In genomic region chr10:121426307-121426706, GRCh38 we compare ENCODE assay signal across 19 cellular contexts.
DNase-seq lines count a peak whose midpoint lies in the region; ATAC-seq and TF ChIP-seq lines count a peak whose summit lies in the region.
"Had no signal": no experiment of that assay in that cellular context is flagged by ENCODE, and none has a peak within 500 bp of the region (broad histone marks: within the 10 kb centered on the region; RNA-seq: fewer than 3 reads in every experiment).

No MANE protein-coding gene starts in this region.

- ATAC-seq in HG03469 (IDR thresholded peaks at IDR 0.05; ENCODE audit: unreplicated experiment): no peak
- ATAC-seq in HG03039 (IDR thresholded peaks at IDR 0.05; ENCODE audit: unreplicated experiment): no peak
- no peak for ATAC-seq in GM21367 (IDR thresholded peaks at IDR 0.05; ENCODE audit: unreplicated experiment)
- ATAC-seq: activated T-cell treated with anti-CD3 and anti-CD28 coated beads, Interleukin-2, amount 50 U/mL, for 4 hours; esophagus mucosa had no signal

- TF ChIP-seq CTCF in HEK293 (tag by site-specific recombination; IDR thresholded peaks at IDR 0.05): no peak

- no peaks in the 10 kb centered on the region for H3K9me3 ChIP-seq in HEK293 (ENCODE audit: control insufficient read depth, insufficient read depth, low read depth, low read length)
- H3K9me3 ChIP-seq: neutrophil, right atrium auricular region had no signal

- H3K36me3 ChIP-seq in HEK293 (ENCODE audit: control insufficient read depth in 2 of 2, insufficient read depth in 1 of 2, low read length in 2 of 2): no peaks in the 10 kb centered on the region
- H3K36me3 ChIP-seq: neutrophil, right atrium auricular region had no signal

- POLR2A ChIA-PET in HEK293 (lab: Yijun Ruan, JAX): no interaction called here

- peaks cover 5% of the 10 kb centered on the region for H3K4me1 ChIP-seq in HEK293 (ENCODE audit: control insufficient read depth, insufficient read depth, low read length)
- H3K4me1 ChIP-seq: right atrium auricular region had no signal

- no peak overlapping the region for H3K27ac ChIP-seq in HEK293 (ENCODE audit: extremely low read depth, low read depth, low read length)
- H3K27ac ChIP-seq: neutrophil, right atrium auricular region had no signal

- no peak overlapping the region for H3K4me3 ChIP-seq in HEK293 (ENCODE audit: low read depth, low read length)
- H3K4me3 ChIP-seq: right atrium auricular region had no signal

- CTCF ChIA-PET in HEK293 (lab: Yijun Ruan, JAX): no interaction called here

- DNase-seq in CMK (ENCODE audit: low read depth) (peak; percentile 8), OCI-M1 (lab: John Stamatoyannopoulos, UW) (peak; percentile 79), iPS-NIHi7 (ENCODE audit: extremely low spot score) (peak; percentile 68), DMS114 treated with DMSO at 0.1 percent for 48 hours (lab: John Stamatoyannopoulos, UW; ENCODE audit: unreplicated experiment) (no peak)
- DNase-seq: activated CD4-positive, alpha-beta memory T cell treated with anti-CD3 and anti-CD28 coated beads, Interleukin-2, amount 10 ng/mL, durations not matched to agents 7 days and 5 days; activated T-cell treated with anti-CD3 and anti-CD28 coated beads, Interleukin-2, amount 50 U/mL, for 4 hours; dermis blood vessel endothelial cell; glutamatergic neuron; kidney; NCI-H2081; NCI-H524 treated with DMSO at 0.1 percent for 48 hours; stimulated activated CD4-positive, alpha-beta T cell treated with anti-CD3 and anti-CD28 coated beads, Interleukin-1b, Interleukin-23, amount 100 ng/mL, for 48 hours had no signal

TF ChIP-seq in HEK293, 187 proteins besides CTCF, POLR2A, EP300 and RAD21:
- TF ChIP-seq ZXDB (tag by site-specific recombination; IDR thresholded peaks at IDR 0.05) (0 out of 2 replicates have a peak, but pooled peaks have one; percentile 18), PRDM4 (tag by site-specific recombination; IDR thresholded peaks at IDR 0.05) (no peak), ZNF335 (tag by site-specific recombination; conservative IDR thresholded peaks at IDR 0.05) (peak; percentile 46; the same call in 1 of the 2 replicates), YY1 (tag by site-specific recombination; IDR thresholded peaks at IDR 0.05) (peak; percentile 80), SP2 (tag by site-specific recombination; IDR thresholded peaks at IDR 0.05) (0 out of 2 replicates have a peak, but pooled peaks have one; percentile 5), ZNF518A (tag by site-specific recombination; conservative IDR thresholded peaks at IDR 0.05; ENCODE audit: low read depth) (0 out of 2 replicates have a peak, but pooled peaks have one; percentile 23), ZNF76 (tag by site-specific recombination; IDR thresholded peaks at IDR 0.05; ENCODE audit: borderline replicate concordance, low read depth) (peak; percentile 58), PRDM10 (tag by site-specific recombination; IDR thresholded peaks at IDR 0.05) (no peak), ZBTB17 (tag by site-specific recombination; IDR thresholded peaks at IDR 0.05) (peak; percentile 78), ZNF341 (tag by site-specific recombination; IDR thresholded peaks at IDR 0.05; ENCODE audit: low read depth) (peak; percentile 3; the same call in 1 of the 2 replicates), SP3 (tag by site-specific recombination; IDR thresholded peaks at IDR 0.05) (peak; percentile 19; the same call in 1 of the 2 replicates), ZNF24 (tag by site-specific recombination; IDR thresholded peaks at IDR 0.05) (peak; percentile 96), BCL6B (tag by site-specific recombination; IDR thresholded peaks at IDR 0.05) (no peak), YY2 (tag by site-specific recombination; IDR thresholded peaks at IDR 0.05) (0 out of 2 replicates have a peak, but pooled peaks have one; percentile 48)
TF ChIP-seq in HEK293: peak in this region for 11.
